22 cellular contexts compared by ENCODE assay signal in genomic region chrX:29762006-29762405, GRCh38.
"Had no signal": no experiment of that assay in that cellular context is flagged by ENCODE, and none has a peak within 500 bp of the region (broad histone marks: within the 10 kb centered on the region; RNA-seq: fewer than 3 reads in every experiment).

No MANE protein-coding gene starts in this region.

- ATAC-seq: activated CD8-positive, alpha-beta memory T cell treated with anti-CD3 and anti-CD28 coated beads, Interleukin-2, amount 10 ng/mL, durations not matched to agents 7 days and 5 days; esophagus mucosa; left colon had no signal

- H3K36me3 Mint-ChIP-seq: activated CD8-positive, alpha-beta memory T cell treated with anti-CD3 and anti-CD28 coated beads, Interleukin-2, amount 10 ng/mL, durations not matched to agents 7 days and 5 days; activated naive CD8-positive, alpha-beta T cell; mesothelial cell of epicardium had no signal

- H3K4me2 ChIP-seq: hepatocyte had no signal

- H3K27me3 ChIP-seq: brain microvascular endothelial cell, hepatocyte, right atrium auricular region, transverse colon, uterus had no signal

- H3K4me1 Mint-ChIP-seq: activated B cell treated with CpG ODN at 0.5 μM for 24 hours; activated CD4-positive, alpha-beta memory T cell treated with anti-CD3 and anti-CD28 coated beads, Interleukin-2, amount 10 ng/mL, durations not matched to agents 7 days and 5 days; activated CD8-positive, alpha-beta memory T cell treated with anti-CD3 and anti-CD28 coated beads, Interleukin-2, amount 10 ng/mL, durations not matched to agents 7 days and 5 days; nephron had no signal

- FAIRE-seq: endometrium, islet of Langerhans had no signal

- H3K79me2 ChIP-seq: hepatocyte had no signal

- H3K36me3 ChIP-seq: brain microvascular endothelial cell, right atrium auricular region, transverse colon, uterus had no signal

- H3K4me3 ChIP-seq: coronary artery, hepatocyte, lung, right atrium auricular region, transverse colon, uterus had no signal

- H3K4me3 Mint-ChIP-seq: activated B cell treated with CpG ODN at 0.5 μM for 24 hours; activated CD4-positive, alpha-beta memory T cell treated with anti-CD3 and anti-CD28 coated beads, Interleukin-2, amount 10 ng/mL, durations not matched to agents 7 days and 5 days; activated CD8-positive, alpha-beta memory T cell treated with anti-CD3 and anti-CD28 coated beads, Interleukin-2, amount 10 ng/mL, durations not matched to agents 7 days and 5 days; activated naive CD8-positive, alpha-beta T cell; mesothelial cell of epicardium; nephron had no signal

- H3K9me3 ChIP-seq: right atrium auricular region, transverse colon, uterus had no signal

- DNase-seq: activated B cell treated with CpG ODN at 0.5 μM for 24 hours; activated CD4-positive, alpha-beta memory T cell treated with anti-CD3 and anti-CD28 coated beads, Interleukin-2, amount 10 ng/mL, durations not matched to agents 7 days and 5 days; activated CD4-positive, alpha-beta T cell treated with anti-CD3 and anti-CD28 coated beads for 4 hours; activated CD8-positive, alpha-beta memory T cell treated with anti-CD3 and anti-CD28 coated beads, Interleukin-2, amount 10 ng/mL, durations not matched to agents 7 days and 5 days; brain microvascular endothelial cell; left colon; occipital lobe; stimulated activated CD4-positive, alpha-beta T cell treated with anti-CD3 and anti-CD28 coated beads, Interleukin-2, amount 100 ng/mL, for 24 hours; stimulated activated naive CD4-positive, alpha-beta T cell treated with Interleukin-2 at 50 U/mL for 16 hours; transverse colon; uterus had no signal

- H3K27ac Mint-ChIP-seq: activated B cell treated with CpG ODN at 0.5 μM for 24 hours; activated CD4-positive, alpha-beta memory T cell treated with anti-CD3 and anti-CD28 coated beads, Interleukin-2, amount 10 ng/mL, durations not matched to agents 7 days and 5 days; activated CD8-positive, alpha-beta memory T cell treated with anti-CD3 and anti-CD28 coated beads, Interleukin-2, amount 10 ng/mL, durations not matched to agents 7 days and 5 days; activated naive CD8-positive, alpha-beta T cell; mesothelial cell of epicardium; nephron; progenitor cell of endocrine pancreas had no signal

- H3K27me3 Mint-ChIP-seq: activated B cell treated with CpG ODN at 0.5 μM for 24 hours; activated CD4-positive, alpha-beta memory T cell treated with anti-CD3 and anti-CD28 coated beads, Interleukin-2, amount 10 ng/mL, durations not matched to agents 7 days and 5 days; activated CD8-positive, alpha-beta memory T cell treated with anti-CD3 and anti-CD28 coated beads, Interleukin-2, amount 10 ng/mL, durations not matched to agents 7 days and 5 days; activated naive CD8-positive, alpha-beta T cell; progenitor cell of endocrine pancreas had no signal

- H3K27ac ChIP-seq: brain microvascular endothelial cell, coronary artery, hepatocyte, right atrium auricular region, transverse colon, uterus had no signal

- H3K4me1 ChIP-seq: right atrium auricular region, transverse colon, uterus had no signal

- H3K9me3 Mint-ChIP-seq: activated B cell treated with CpG ODN at 0.5 μM for 24 hours; activated CD4-positive, alpha-beta memory T cell treated with anti-CD3 and anti-CD28 coated beads, Interleukin-2, amount 10 ng/mL, durations not matched to agents 7 days and 5 days; mesothelial cell of epicardium; nephron had no signal

- H2AFZ ChIP-seq: hepatocyte had no signal
